ENCODE assay signal across 19 cellular contexts in the genomic region with DNA sequence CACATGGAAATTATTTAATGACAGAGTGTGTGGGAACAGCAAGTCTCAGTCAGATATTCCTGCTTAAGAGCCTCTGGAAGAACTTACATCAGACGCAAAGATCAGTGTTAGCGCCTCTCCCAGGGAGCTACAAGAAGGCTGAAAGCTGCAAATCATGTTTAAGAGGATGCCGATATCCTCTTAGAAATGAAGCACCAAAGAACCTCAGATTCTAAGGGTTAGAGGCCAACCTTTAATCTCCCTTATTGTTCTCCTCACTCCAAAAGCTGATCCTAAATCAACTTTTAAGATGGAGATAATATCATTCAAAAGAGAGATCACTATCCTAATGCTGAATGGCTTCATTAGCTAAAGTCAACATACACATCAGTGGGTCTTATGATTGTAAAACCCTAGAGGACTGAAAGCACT.
DNase-seq lines count a peak whose midpoint lies in the region; ATAC-seq, FAIRE-seq and TF ChIP-seq lines count a peak whose summit lies in the region.
"Had no signal": no experiment of that assay in that cellular context is flagged by ENCODE, and none has a peak within 500 bp of the region (broad histone marks: within the 10 kb centered on the region; RNA-seq: fewer than 3 reads in every experiment).

No MANE protein-coding gene starts in this region.

- FAIRE-seq in A549 (lab: Jason Lieb, UNC): peak; percentile 28
- FAIRE-seq: frontal cortex, K562 had no signal

- no peaks in the 10 kb centered on the region for H3K27me3 ChIP-seq in dorsolateral prefrontal cortex
- H3K27me3 ChIP-seq: cardiac muscle cell had no signal

- ATAC-seq in A549: no peak
- ATAC-seq: activated T-cell treated with anti-CD3 and anti-CD28 coated beads, Interleukin-2, amount 50 U/mL, for 4 hours; K562 had no signal

- TF ChIP-seq CTCF in A549 (IDR thresholded peaks at IDR 0.05) (no peak), fibroblast of villous mesenchyme (IDR thresholded peaks at IDR 0.05; ENCODE audit: insufficient read depth, low read depth, low read length) (no peak), dorsolateral prefrontal cortex (IDR thresholded peaks at IDR 0.05 in 54 of 56, conservative IDR thresholded peaks at IDR 0.05 in 2 of 56; ENCODE audit: low read depth in 1 of 56, partially characterized antibody in 56 of 56) (no peak)

- WGBS in A549 (ENCODE audit: missing lambda C conversion rate): 89% methylated on average over 3 of the region's 3 CpGs

- intact Hi-C loops in dorsolateral prefrontal cortex (cut with DNase I): no loop called here

- no peak for TF ChIP-seq POLR2A in A549 (IDR thresholded peaks at IDR 0.05; ENCODE audit: low read length)

- CTCF ChIA-PET in A549 (lab: Yijun Ruan, JAX): no interaction called here

- DNase-seq in A549 (ENCODE audit: low read depth in 1 of 2, low spot score in 1 of 2): no peak
- DNase-seq in GM03348 (ENCODE audit: low spot score): peak; percentile 9
- peak; percentile 4 for DNase-seq in OCI-M1 (lab: John Stamatoyannopoulos, UW)
- DNase-seq in fibroblast of villous mesenchyme (ENCODE audit: low read depth): peak; percentile 22
- no peak for DNase-seq in dorsolateral prefrontal cortex
- DNase-seq in RKO (ENCODE audit: low spot score): no peak
- no peak for DNase-seq in NCI-H2196 (lab: John Stamatoyannopoulos, UW; ENCODE audit: unreplicated experiment)
- DNase-seq in pons (ENCODE audit: low spot score): no peak
- DNase-seq: activated CD4-positive, alpha-beta memory T cell treated with anti-CD3 and anti-CD28 coated beads for 36 hours; activated naive CD8-positive, alpha-beta T cell treated with anti-CD3 and anti-CD28 coated beads for 36 hours; activated T-cell treated with anti-CD3 and anti-CD28 coated beads, Interleukin-2, amount 50 U/mL, for 4 hours; Caco-2; effector CD4-positive, alpha-beta T cell; GOT3; PC-9; right cardiac atrium had no signal

- peaks cover 14% of the 10 kb centered on the region for H3K4me1 ChIP-seq in A549
- H3K4me1 ChIP-seq: Caco-2 had no signal

- H3K4me2 ChIP-seq in A549: no peak overlapping the region
- H3K4me2 ChIP-seq: PC-9 had no signal

- H3K27ac ChIP-seq in A549: no peak overlapping the region
- H3K27ac ChIP-seq in dorsolateral prefrontal cortex: no peak overlapping the region
- H3K27ac ChIP-seq: cardiac muscle cell, PC-9 had no signal

- H3K4me3 ChIP-seq in A549 (no peak overlapping the region), fibroblast of villous mesenchyme (ENCODE audit: low read depth, low read length) (no peak overlapping the region), dorsolateral prefrontal cortex (no peak overlapping the region)
- H3K4me3 ChIP-seq: cardiac muscle cell, K562, PC-9 had no signal

- H3K9me3 ChIP-seq in A549: no peaks in the 10 kb centered on the region
- H3K9me3 ChIP-seq: Caco-2 had no signal

- no peak for TF ChIP-seq EP300 in A549 (IDR thresholded peaks at IDR 0.05)

- POLR2A ChIA-PET in A549 (lab: Yijun Ruan, JAX): no interaction called here

- no peak for TF ChIP-seq RAD21 in A549 (conservative IDR thresholded peaks at IDR 0.05 in 1 of 2, IDR thresholded peaks at IDR 0.05 in 1 of 2)

TF ChIP-seq in A549, 52 proteins besides CTCF, POLR2A, EP300 and RAD21:
- TF ChIP-seq ZFP36 (IDR thresholded peaks at IDR 0.05; ENCODE audit: borderline replicate concordance, partially characterized antibody) (no peak), NR3C1 (IDR thresholded peaks at IDR 0.05) (no peak)
- TF ChIP-seq, protein P1, sequence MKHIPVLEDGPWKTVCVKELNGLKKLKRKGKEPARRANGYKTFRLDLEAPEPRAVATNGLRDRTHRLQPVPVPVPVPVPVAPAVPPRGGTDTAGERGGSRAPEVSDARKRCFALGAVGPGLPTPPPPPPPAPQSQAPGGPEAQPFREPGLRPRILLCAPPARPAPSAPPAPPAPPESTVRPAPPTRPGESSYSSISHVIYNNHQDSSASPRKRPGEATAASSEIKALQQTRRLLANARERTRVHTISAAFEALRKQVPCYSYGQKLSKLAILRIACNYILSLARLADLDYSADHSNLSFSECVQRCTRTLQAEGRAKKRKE (CRISPR knock-in tag; IDR thresholded peaks at IDR 0.05; ENCODE audit: low read depth): no peak

Comparison
In these comparisons a context has a peak if more than half of its experiments do, and no peak if none do; other contexts are left out.
1. DNase-seq: peak in GM03348 (single experiment), OCI-M1 (single experiment) and fibroblast of villous mesenchyme (single experiment); none in A549 (0 of 2), dorsolateral prefrontal cortex (0 of 10), RKO (single experiment), NCI-H2196 (single experiment) and pons (single experiment).